ENCODE assay signal across 8 cellular contexts in genomic region chr15:76966051-76966450, GRCh38. TPM values are rescaled to one million over a fixed set of nuclear protein-coding genes. Genes with fewer than 3 reads are reported as not detected.
A peak's percentile ranks its signal among the peaks of the same experiment; 100 is the strongest.
DNase-seq lines count a peak whose midpoint lies in the region; ATAC-seq and TF ChIP-seq lines count a peak whose summit lies in the region.
"Not testable (repeated sequence)": the region's sequence is repeated elsewhere in the genome, so short reads cannot be mapped to it uniquely, and the experiment has no call there.

No MANE protein-coding gene starts in this region.

- H3K27me3 ChIP-seq in ascending aorta: not testable (repeated sequence)
- peaks cover 23% of the 10 kb centered on the region for H3K27me3 ChIP-seq in foreskin keratinocyte

- POLR2A ChIA-PET in HEK293 (lab: Yijun Ruan, JAX): not testable (repeated sequence)

- DNase-seq in AG10803 (ENCODE audit: low read depth): peak; percentile 10
- DNase-seq in NB4 (ENCODE audit: low read depth): peak; percentile 64
- DNase-seq in ascending aorta (ENCODE audit: low spot score in 2 of 2): not testable (repeated sequence)
- DNase-seq in choroid plexus epithelial cell (ENCODE audit: low read depth): peak; percentile 29
- DNase-seq in fibroblast of peridontal ligament (ENCODE audit: extremely low read depth): peak; percentile 41
- peak; percentile 14 to 28 for DNase-seq in foreskin keratinocyte
- peak; percentile 58 for DNase-seq in stromal cell of bone marrow (ENCODE audit: low read depth)

- H3K36me3 ChIP-seq in HEK293 (ENCODE audit: control insufficient read depth in 2 of 2, insufficient read depth in 1 of 2, low read length in 2 of 2); ascending aorta: not testable (repeated sequence)

- TF ChIP-seq POLR2A in NB4 (IDR thresholded peaks at IDR 0.05; ENCODE audit: extremely low read depth, insufficient read length): not testable (repeated sequence)

- CTCF ChIA-PET in HEK293 (lab: Yijun Ruan, JAX): not testable (repeated sequence)

- TF ChIP-seq CTCF in AG10803 (conservative IDR thresholded peaks at IDR 0.05; ENCODE audit: low read length); HEK293 (tag by site-specific recombination; IDR thresholded peaks at IDR 0.05); NB4 (IDR thresholded peaks at IDR 0.05; ENCODE audit: low read depth, low read length); ascending aorta (IDR thresholded peaks at IDR 0.05); choroid plexus epithelial cell (conservative IDR thresholded peaks at IDR 0.05; ENCODE audit: low read depth, low read length); foreskin keratinocyte (conservative IDR thresholded peaks at IDR 0.05): not testable (repeated sequence)

- intact Hi-C loops in ascending aorta (cut with DNase I): not testable (repeated sequence)

- H3K4me1 ChIP-seq in HEK293 (ENCODE audit: control insufficient read depth, insufficient read depth, low read length); foreskin keratinocyte: not testable (repeated sequence)
- H3K4me1 ChIP-seq in ascending aorta: peaks cover 10 to 56% of the 10 kb centered on the region in 2 donors

- not testable (repeated sequence) for H3K4me3 ChIP-seq in AG10803 (ENCODE audit: low read length); HEK293 (ENCODE audit: low read depth, low read length); NB4 (ENCODE audit: low read depth, low read length); ascending aorta; choroid plexus epithelial cell (ENCODE audit: low read depth, low read length)

- not testable (repeated sequence) for H3K27ac ChIP-seq in HEK293 (ENCODE audit: extremely low read depth, low read depth, low read length); foreskin keratinocyte
- peak overlapping the region; percentile 81 to 88 for H3K27ac ChIP-seq in ascending aorta

- H3K9me3 ChIP-seq in HEK293 (ENCODE audit: control insufficient read depth, insufficient read depth, low read depth, low read length); ascending aorta: not testable (repeated sequence)

- ATAC-seq in foreskin keratinocyte: not testable (repeated sequence)

TF ChIP-seq in HEK293, 187 proteins besides CTCF, POLR2A, EP300 and RAD21:
- 0 out of 2 replicates have a peak, but pooled peaks have one; percentile 24 for TF ChIP-seq HIC1 (tag by site-specific recombination; IDR thresholded peaks at IDR 0.05)
- TF ChIP-seq GFI1B (tag by site-specific recombination; IDR thresholded peaks at IDR 0.05): peak; percentile 60; the same call in 1 of the 2 replicates
- 0 out of 2 replicates have a peak, but pooled peaks have one; percentile 49 for TF ChIP-seq GLI4 (tag by site-specific recombination; IDR thresholded peaks at IDR 0.05)

RNA-seq across cellular contexts. Expression of gene PSTPIP1, which starts 28.9 kb away (rescaled TPM):
- 14.6 TPM for total RNA-seq in ascending aorta
- 6.6 and 7.1 TPM in 2 replicates for total RNA-seq in foreskin keratinocyte
- 5.4 and 7.0 TPM in 2 replicates for polyA plus RNA-seq in foreskin keratinocyte

RNA-seq across cellular contexts. Expression of gene RCN2, which starts 34.5 kb away (rescaled TPM):
- total RNA-seq in ascending aorta: 65.5 TPM
- 62.5 and 71.1 TPM in 2 replicates for total RNA-seq in foreskin keratinocyte
- 53.1 and 66.2 TPM in 2 replicates for polyA plus RNA-seq in foreskin keratinocyte
